27 cellular contexts compared by ENCODE assay signal in genomic region chr5:147756566-147756965, GRCh38.
A peak's percentile ranks its signal among the peaks of the same experiment; 100 is the strongest.
DNase-seq lines count a peak whose midpoint lies in the region; ATAC-seq, FAIRE-seq and TF ChIP-seq lines count a peak whose summit lies in the region.
"Had no signal": no experiment of that assay in that cellular context is flagged by ENCODE, and none has a peak within 500 bp of the region (broad histone marks: within the 10 kb centered on the region; RNA-seq: fewer than 3 reads in every experiment).

No MANE protein-coding gene starts in this region.

- peak overlapping the region; percentile 40 for H3K27ac Mint-ChIP-seq in nephron progenitor cell
- H3K27ac Mint-ChIP-seq: activated CD8-positive, alpha-beta T cell treated with anti-CD3 and anti-CD28 coated beads for 36 hours; activated naive CD4-positive, alpha-beta T cell treated with anti-CD3 and anti-CD28 coated beads, Interleukin-2, amount 50 U/mL, for 72 hours; B cell; CD8-positive, alpha-beta memory T cell; endodermal cell; neural progenitor cell; stimulated activated effector memory CD8-positive, alpha-beta T cell treated with anti-CD3 and anti-CD28 coated beads, Interleukin-12 subunit alpha, Interleukin-12 subunit beta, amount 100 ng/mL, for 72 hours; T-helper 17 cell had no signal

- FAIRE-seq in HTR-8/SVneo (lab: Jason Lieb, UNC), result no peak
- FAIRE-seq: A549, bronchial epithelial cell, H54 had no signal

- DNase-seq in NCI-H345 (lab: John Stamatoyannopoulos, UW) (peak; percentile 52), NCI-H345 treated with DMSO at 0.1 percent for 48 hours (lab: John Stamatoyannopoulos, UW; ENCODE audit: unreplicated experiment) (no peak), NCI-H1694 treated with DMSO at 0.1 percent for 48 hours (lab: John Stamatoyannopoulos, UW) (peak; percentile 72), SHP77 (lab: John Stamatoyannopoulos, UW) (peak; percentile 66 to 71), nephron progenitor cell (no peak), activated T-cell treated with anti-CD3 and anti-CD28 coated beads for 4 hours (no peak), HTR-8/SVneo (ENCODE audit: insufficient read length, low spot score) (no peak)
- DNase-seq: activated CD4-positive, alpha-beta T cell treated with anti-CD3 and anti-CD28 coated beads for 1 hour; activated CD8-positive, alpha-beta T cell treated with anti-CD3 and anti-CD28 coated beads for 36 hours; CD8-positive, alpha-beta memory T cell; DMS79; endodermal cell; foreskin keratinocyte; NCI-H1417; right cardiac atrium; stimulated activated CD4-positive, alpha-beta T cell treated with anti-CD3 and anti-CD28 coated beads, Interleukin-12 subunit alpha, Interleukin-12 subunit beta, amount 100 ng/mL, for 4 hours; stimulated activated CD4-positive, alpha-beta T cell treated with anti-CD3 and anti-CD28 coated beads, Interleukin-4, amount 100 ng/mL, for 1 hour; T-helper 17 cell; trophoblast cell had no signal

- TF ChIP-seq CTCF in nephron progenitor cell (IDR thresholded peaks at IDR 0.05), result no peak

- H3K27me3 Mint-ChIP-seq in nephron progenitor cell (ENCODE audit: low read depth, poor library complexity), result no peaks in the 10 kb centered on the region
- H3K27me3 Mint-ChIP-seq: activated CD8-positive, alpha-beta T cell treated with anti-CD3 and anti-CD28 coated beads for 36 hours; B cell; CD8-positive, alpha-beta memory T cell; T-helper 17 cell had no signal

- peaks cover 16% of the 10 kb centered on the region for H3K4me1 Mint-ChIP-seq in nephron progenitor cell
- H3K4me1 Mint-ChIP-seq: B cell, T-helper 17 cell had no signal

- no peaks in the 10 kb centered on the region for H3K9me3 Mint-ChIP-seq in nephron progenitor cell
- H3K9me3 Mint-ChIP-seq: activated CD8-positive, alpha-beta T cell treated with anti-CD3 and anti-CD28 coated beads for 36 hours; activated naive CD4-positive, alpha-beta T cell treated with anti-CD3 and anti-CD28 coated beads, Interleukin-2, amount 50 U/mL, for 72 hours; CD8-positive, alpha-beta memory T cell; endodermal cell; neural progenitor cell had no signal

- ATAC-seq in HG02840 (IDR thresholded peaks at IDR 0.05; ENCODE audit: low FRiP score, unreplicated experiment), result no peak
- ATAC-seq: A549; activated CD8-positive, alpha-beta T cell treated with anti-CD3 and anti-CD28 coated beads for 36 hours; activated naive CD4-positive, alpha-beta T cell treated with anti-CD3 and anti-CD28 coated beads, Interleukin-2, amount 50 U/mL, for 72 hours; foreskin keratinocyte; right cardiac atrium; stimulated activated effector memory CD8-positive, alpha-beta T cell treated with anti-CD3 and anti-CD28 coated beads, Interleukin-12 subunit alpha, Interleukin-12 subunit beta, amount 100 ng/mL, for 72 hours; T-helper 17 cell had no signal

- peaks cover 3% of the 10 kb centered on the region for H3K36me3 Mint-ChIP-seq in nephron progenitor cell (ENCODE audit: low read depth)
- H3K36me3 Mint-ChIP-seq: activated naive CD4-positive, alpha-beta T cell treated with anti-CD3 and anti-CD28 coated beads, Interleukin-2, amount 50 U/mL, for 72 hours; stimulated activated effector memory CD8-positive, alpha-beta T cell treated with anti-CD3 and anti-CD28 coated beads, Interleukin-12 subunit alpha, Interleukin-12 subunit beta, amount 100 ng/mL, for 72 hours had no signal

- H3K4me3 Mint-ChIP-seq in nephron progenitor cell, result no peak overlapping the region
- H3K4me3 Mint-ChIP-seq: activated CD8-positive, alpha-beta T cell treated with anti-CD3 and anti-CD28 coated beads for 36 hours; B cell; CD8-positive, alpha-beta memory T cell; endodermal cell; neural progenitor cell; stimulated activated effector memory CD8-positive, alpha-beta T cell treated with anti-CD3 and anti-CD28 coated beads, Interleukin-12 subunit alpha, Interleukin-12 subunit beta, amount 100 ng/mL, for 72 hours; T-helper 17 cell had no signal

Comparison
In these comparisons a context has a peak if more than half of its experiments do, and no peak if none do; other contexts are left out.
1. DNase-seq: peak in NCI-H345 (single experiment), NCI-H1694 treated with DMSO at 0.1 percent for 48 hours (single experiment) and SHP77 (2 of 2); none in NCI-H345 treated with DMSO at 0.1 percent for 48 hours (single experiment), nephron progenitor cell (single experiment), activated T-cell treated with anti-CD3 and anti-CD28 coated beads for 4 hours (single experiment) and HTR-8/SVneo (single experiment).